Comparison of ENCODE assay signal across 23 cellular contexts in genomic region chr16:79618041-79618711, GRCh38. TPM values are rescaled to one million over a fixed set of nuclear protein-coding genes. Genes with fewer than 3 reads are reported as not detected.
DNase-seq lines count a peak whose midpoint lies in the region; ATAC-seq and TF ChIP-seq lines count a peak whose summit lies in the region.
"Had no signal": no experiment of that assay in that cellular context is flagged by ENCODE, and none has a peak within 500 bp of the region (broad histone marks: within the 10 kb centered on the region; RNA-seq: fewer than 3 reads in every experiment).

No MANE protein-coding gene starts in this region.

- H3K79me2 ChIP-seq in mammary epithelial cell (ENCODE audit: insufficient read depth, low read length), result no peaks in the 10 kb centered on the region

- POLR2A ChIA-PET in MCF 10A (lab: Yijun Ruan, JAX), result no interaction called here

- no peak for TF ChIP-seq EP300 in tibial nerve (IDR thresholded peaks at IDR 0.05)

- H3K4me1 Mint-ChIP-seq in MCF 10A (ENCODE audit: insufficient read depth, unreplicated experiment), result peaks cover 2% of the 10 kb centered on the region
- peaks cover 59% of the 10 kb centered on the region for H3K4me1 Mint-ChIP-seq in T-helper 2 cell treated with Interferon-gamma antibody and Interleukin-4, amounts not matched to agents 5 μg/mL and 100 μg/mL, for 36 hours (ENCODE audit: low read depth)

- H3K27me3 ChIP-seq in mammary epithelial cell (ENCODE audit: insufficient read depth, low read length) (no peaks in the 10 kb centered on the region), tibial nerve (no peaks in the 10 kb centered on the region)
- H3K27me3 ChIP-seq: adrenal gland, brain microvascular endothelial cell, stomach had no signal

- no peaks in the 10 kb centered on the region for H4K20me1 ChIP-seq in mammary epithelial cell (ENCODE audit: insufficient read depth, low read length)

- H3K4me1 ChIP-seq in mammary epithelial cell (ENCODE audit: insufficient read depth, low read length), result peaks cover 7% of the 10 kb centered on the region
- no peaks in the 10 kb centered on the region for H3K4me1 ChIP-seq in tibial nerve
- H3K4me1 ChIP-seq: adrenal gland, heart right ventricle, stomach, transverse colon had no signal

- H3K36me3 ChIP-seq in mammary epithelial cell (ENCODE audit: insufficient read depth, low read length), result no peaks in the 10 kb centered on the region
- H3K36me3 ChIP-seq in tibial nerve, result no peaks in the 10 kb centered on the region
- H3K36me3 ChIP-seq: adrenal gland, brain microvascular endothelial cell, heart right ventricle, stomach, transverse colon had no signal

- H3K27ac ChIP-seq in mammary epithelial cell (ENCODE audit: insufficient read depth, low read depth, low read length), result no peak overlapping the region
- H3K27ac ChIP-seq in tibial nerve, result no peak overlapping the region
- H3K27ac ChIP-seq: adrenal gland, brain microvascular endothelial cell, C4-2B, stomach, transverse colon had no signal

- no peaks in the 10 kb centered on the region for H3K36me3 Mint-ChIP-seq in MCF 10A (ENCODE audit: insufficient read depth, unreplicated experiment)
- peaks cover 2% of the 10 kb centered on the region for H3K36me3 Mint-ChIP-seq in T-helper 2 cell treated with Interferon-gamma antibody and Interleukin-4, amounts not matched to agents 5 μg/mL and 100 μg/mL, for 36 hours (ENCODE audit: low read depth)

- BruUV-seq in mammary epithelial cell (replicated peaks; lab: Mats Ljungman, UMichigan) (no TSS peak), MCF 10A (replicated peaks; lab: Mats Ljungman, UMichigan) (no TSS peak)

- TF ChIP-seq CTCF in mammary epithelial cell (conservative IDR thresholded peaks at IDR 0.05 in 1 of 2, IDR thresholded peaks at IDR 0.05 in 1 of 2; ENCODE audit: extremely low read depth in 1 of 2, insufficient read depth in 1 of 2, low read depth in 1 of 2, low read length in 2 of 2) (no peak), MCF 10A (IDR thresholded peaks at IDR 0.05; ENCODE audit: unreplicated experiment) (no peak), tibial nerve (IDR thresholded peaks at IDR 0.05) (no peak)

- H3K9ac ChIP-seq in mammary epithelial cell (ENCODE audit: insufficient read depth, low read length), result no peak overlapping the region

- H3K9me3 Mint-ChIP-seq in MCF 10A (ENCODE audit: unreplicated experiment), result no peaks in the 10 kb centered on the region
- peaks cover 4% of the 10 kb centered on the region for H3K9me3 Mint-ChIP-seq in T-helper 2 cell treated with Interferon-gamma antibody and Interleukin-4, amounts not matched to agents 5 μg/mL and 100 μg/mL, for 36 hours

- intact Hi-C loops in mammary epithelial cell (cut with micrococcal nuclease) (no loop called here), MCF 10A (cut with micrococcal nuclease) (no loop called here)

- 78% methylated on average over 5 of the region's 5 CpGs for WGBS in mammary epithelial cell (ENCODE audit: low coverage, missing lambda C conversion rate)
- 79 to 85% methylated on average over 5 of the region's 5 CpGs for WGBS in tibial nerve, 2 donors

- H3K27me3 Mint-ChIP-seq in MCF 10A (ENCODE audit: insufficient read depth, unreplicated experiment), result no peaks in the 10 kb centered on the region
- H3K27me3 Mint-ChIP-seq in T-helper 2 cell treated with Interferon-gamma antibody and Interleukin-4, amounts not matched to agents 5 μg/mL and 100 μg/mL, for 36 hours (ENCODE audit: low read depth), result peaks cover 7% of the 10 kb centered on the region

- in situ Hi-C loops in mammary epithelial cell (cut with MboI; ENCODE audit: low sequenced_read_pairs in 2 of 2), result loop anchor here in 1 of 2 donors (25.0 kb wide), 2 partner anchors 144 to 1506 kb away; no protein-coding TSS in a partner anchor

- no peak overlapping the region for H3K27ac Mint-ChIP-seq in MCF 10A (ENCODE audit: low read depth, unreplicated experiment)
- H3K27ac Mint-ChIP-seq in T-helper 2 cell treated with Interferon-gamma antibody and Interleukin-4, amounts not matched to agents 5 μg/mL and 100 μg/mL, for 36 hours, result peak overlapping the region; percentile 94

- dilution Hi-C loops in mammary epithelial cell (cut with HindIII; ENCODE audit: low sequenced_read_pairs), result no loop called here

- peak; percentile 21 for ATAC-seq in stimulated activated naive CD8-positive, alpha-beta T cell treated with anti-CD3 and anti-CD28 coated beads, Interleukin-15, Interleukin-2, amounts not matched to agents 100 U/mL and 50 U/mL, for 24 hours
- ATAC-seq in GM18502 (IDR thresholded peaks at IDR 0.05; ENCODE audit: poor library complexity, unreplicated experiment) (no peak), GM18868 (IDR thresholded peaks at IDR 0.05; ENCODE audit: unreplicated experiment) (no peak)
- ATAC-seq: HCT116, heart right ventricle had no signal

- no peak overlapping the region for H3K4me2 ChIP-seq in mammary epithelial cell (ENCODE audit: insufficient read depth, low read depth, low read length)
- H3K4me2 ChIP-seq: smooth muscle cell had no signal

- H3K9me3 ChIP-seq in mammary epithelial cell (replicated peaks; ENCODE audit: insufficient read depth, low read length) (no peaks in the 10 kb centered on the region), tibial nerve (no peaks in the 10 kb centered on the region)
- H3K9me3 ChIP-seq: adrenal gland, heart right ventricle, stomach, transverse colon had no signal

- H3K4me3 Mint-ChIP-seq in MCF 10A (ENCODE audit: unreplicated experiment), result no peak overlapping the region
- H3K4me3 Mint-ChIP-seq in T-helper 2 cell treated with Interferon-gamma antibody and Interleukin-4, amounts not matched to agents 5 μg/mL and 100 μg/mL, for 36 hours, result peak overlapping the region; percentile 72

- DNase-seq in mammary epithelial cell (no peak), MCF 10A (ENCODE audit: unreplicated experiment) (no peak), amniotic epithelial cell (ENCODE audit: low read depth) (peak; percentile 23), tibial nerve (ENCODE audit: low spot score in 2 of 2) (no peak)
- DNase-seq in T-helper 2 cell treated with Interferon-gamma antibody and Interleukin-4, amounts not matched to agents 5 μg/mL and 100 μg/mL, for 36 hours (ENCODE audit: low spot score), result no peak
- DNase-seq in stimulated activated naive CD8-positive, alpha-beta T cell treated with anti-CD3 and anti-CD28 coated beads, Interleukin-15, Interleukin-2, amounts not matched to agents 100 U/mL and 50 U/mL, for 24 hours, result no peak
- DNase-seq: adrenal gland, brain microvascular endothelial cell, erythroblast, heart right ventricle, mesenchymal stem cell, NCI-H1092 treated with DMSO at 0.1 percent for 48 hours, NCI-H1930, NCI-H2227 treated with DMSO at 0.1 percent for 48 hours, NCI-H748 treated with DMSO at 0.1 percent for 48 hours, RPMI8226, stomach, transverse colon had no signal

- H3K4me3 ChIP-seq in mammary epithelial cell (replicated peaks in 1 of 3; ENCODE audit: insufficient read depth in 1 of 3, low read depth in 2 of 3, low read length in 3 of 3) (no peak overlapping the region), tibial nerve (no peak overlapping the region)
- H3K4me3 ChIP-seq: adrenal gland, heart right ventricle, smooth muscle cell, stomach, transverse colon had no signal

- H2AFZ ChIP-seq in mammary epithelial cell (ENCODE audit: low read depth, low read length), result peak overlapping the region; percentile 52

- no peak for TF ChIP-seq POLR2A in tibial nerve (IDR thresholded peaks at IDR 0.05)

- CTCF ChIA-PET in mammary epithelial cell (lab: Charles Lee; ENCODE audit: low non-redundant PET) (no interaction called here), MCF 10A (lab: Yijun Ruan, JAX) (interaction anchor here (0.5 to 0.9 kb wide), 5 partner anchors 18 to 922 kb away, joined by 3 read pairs; partner anchors contain the start of gene MAF)

RNA-seq across cellular contexts. Expression of gene MAF, which starts 17.6 kb away (rescaled TPM):
- total RNA-seq in mammary epithelial cell (10 to 100 TPM; 10.3 to 27.0 TPM), MCF 10A (2022) (0.47 and 0.96 TPM in 2 replicates), tibial nerve (100 to 1,000 TPM in 3 of 4 donors, 10 to 100 TPM in 1; 75.3 to 160 (median 115) TPM)
- 3.2 TPM for polyA plus RNA-seq in mammary epithelial cell
- polyA minus RNA-seq in mammary epithelial cell, result 3.1 TPM
